In genomic region chr16:69918241-69918640, GRCh38 we compare ENCODE assay signal across 1 cellular context.
TF ChIP-seq lines count a peak whose summit lies in the region.

No MANE protein-coding gene starts in this region.

TF ChIP-seq in endothelial cell of umbilical vein, 7 proteins besides CTCF, POLR2A, EP300 and RAD21 (continued from another document):
- TF ChIP-seq JUN (IDR thresholded peaks at IDR 0.05; ENCODE audit: borderline replicate concordance, insufficient read depth, insufficient read length, low read depth), result no peak
